In genomic region chr17:77453613-77454559, GRCh38 we compare ENCODE assay signal across 1 cellular context.
TF ChIP-seq lines count a peak whose summit lies in the region.

No MANE protein-coding gene starts in this region.

TF ChIP-seq in K562, 482 proteins besides CTCF, POLR2A, EP300 and RAD21 (continued from another document and continues in another):
- TF ChIP-seq ATF1 (CRISPR knock-in tag; IDR thresholded peaks at IDR 0.05) = no peak
- TF ChIP-seq ATF1 (tag; IDR thresholded peaks at IDR 0.05) = 0 out of 2 replicates have a peak, but pooled peaks have one; percentile 23
- no peak for TF ChIP-seq JUN (IDR thresholded peaks at IDR 0.05; ENCODE audit: borderline replicate concordance, low read depth, low read length)
- no peak for TF ChIP-seq JUN (CRISPR knock-in tag; IDR thresholded peaks at IDR 0.05; ENCODE audit: borderline replicate concordance)
- TF ChIP-seq ZBTB17 (CRISPR knock-in tag; IDR thresholded peaks at IDR 0.05) = no peak; the same call in 1 of the 2 replicates
- peak; percentile 44; the same call in 1 of the 2 replicates for TF ChIP-seq MYC (IDR thresholded peaks at IDR 0.05; ENCODE audit: low read depth, low read length)
- TF ChIP-seq MYC (CRISPR knock-in tag; IDR thresholded peaks at IDR 0.05; ENCODE audit: borderline replicate concordance, low read depth) = no peak
- TF ChIP-seq DMBX1 (CRISPR knock-in tag; IDR thresholded peaks at IDR 0.05; ENCODE audit: borderline replicate concordance) = peak; percentile 67; the same call in 1 of the 2 replicates
- TF ChIP-seq RBM25 (IDR thresholded peaks at IDR 0.05; ENCODE audit: low read depth, low read length, severe bottlenecking) = no peak
- peak; percentile 54; the same call in 1 of the 2 replicates for TF ChIP-seq ZNF589 (CRISPR knock-in tag; IDR thresholded peaks at IDR 0.05; ENCODE audit: low read depth)
- TF ChIP-seq KDM4B (IDR thresholded peaks at IDR 0.05; ENCODE audit: borderline replicate concordance in 2 of 2, low read depth in 1 of 2) = peak in 1 of 2 experiments; percentile 55; a peak in 1 of 4 replicates
- TF ChIP-seq ZBTB7A (IDR thresholded peaks at IDR 0.05; ENCODE audit: borderline replicate concordance, control insufficient read depth, low read depth, low read length) = peak; percentile 50; the same call in 1 of the 2 replicates
- TF ChIP-seq ZNF766 (CRISPR knock-in tag; conservative IDR thresholded peaks at IDR 0.05) = 0 out of 2 replicates have a peak, but pooled peaks have one; percentile 39
- 0 out of 2 replicates have a peak, but pooled peaks have one; percentile 10 for TF ChIP-seq ZNF644 (tag; IDR thresholded peaks at IDR 0.05; ENCODE audit: low read depth)
- TF ChIP-seq ETV1 (tag; conservative IDR thresholded peaks at IDR 0.05; ENCODE audit: low read depth) = peak; percentile 91
- peak; percentile 57 for TF ChIP-seq CXXC5 (CRISPR knock-in tag; IDR thresholded peaks at IDR 0.05)
- peak; percentile 77 for TF ChIP-seq GABPA (tag; conservative IDR thresholded peaks at IDR 0.05; ENCODE audit: low read depth)
- peak; percentile 52 for TF ChIP-seq RBFOX2 (IDR thresholded peaks at IDR 0.05; ENCODE audit: low read depth, low read length)
- peak; percentile 50; the same call in 1 of the 2 replicates for TF ChIP-seq CREB3 (tag; conservative IDR thresholded peaks at IDR 0.05; ENCODE audit: low read depth)
- TF ChIP-seq TOE1 (IDR thresholded peaks at IDR 0.05; ENCODE audit: borderline replicate concordance) = peak; percentile 51; the same call in 1 of the 2 replicates
- no peak for TF ChIP-seq TOE1 (CRISPR knock-in tag; IDR thresholded peaks at IDR 0.05; ENCODE audit: borderline replicate concordance, low read depth)
- TF ChIP-seq ZNF592 (IDR thresholded peaks at IDR 0.05) = peak; percentile 72
- TF ChIP-seq MCM2 (IDR thresholded peaks at IDR 0.05; ENCODE audit: low read depth) = no peak
- TF ChIP-seq HMGN3 (IDR thresholded peaks at IDR 0.05; ENCODE audit: borderline replicate concordance, extremely low read depth, insufficient read length, low read depth, low read length) = no peak
- peak; percentile 80; the same call in 1 of the 2 replicates for TF ChIP-seq ETV5 (CRISPR knock-in tag; IDR thresholded peaks at IDR 0.05; ENCODE audit: low read depth)
- no peak for TF ChIP-seq ZNF609 (CRISPR knock-in tag; IDR thresholded peaks at IDR 0.05; ENCODE audit: borderline replicate concordance)
- peak; percentile 94 for TF ChIP-seq ZFP91 (CRISPR knock-in tag; IDR thresholded peaks at IDR 0.05)
- peak; percentile 83 for TF ChIP-seq PRDM10 (IDR thresholded peaks at IDR 0.05; ENCODE audit: partially characterized antibody)
- TF ChIP-seq NFE2 (IDR thresholded peaks at IDR 0.05; ENCODE audit: low read depth) = no peak
- peak; percentile 76 for TF ChIP-seq ZNF384 (IDR thresholded peaks at IDR 0.05; ENCODE audit: low read depth, low read length)
- 0 out of 4 replicates have a peak, but pooled peaks of 1 of the 2 experiments have one; percentile 25 for TF ChIP-seq MNT (conservative IDR thresholded peaks at IDR 0.05)
- TF ChIP-seq ELF1 (tag; IDR thresholded peaks at IDR 0.05) = peak; percentile 81
- TF ChIP-seq E2F6 (IDR thresholded peaks at IDR 0.05; ENCODE audit: borderline replicate concordance in 1 of 2, extremely low read depth in 1 of 2, insufficient read depth in 1 of 2, insufficient read length in 1 of 2, low read depth in 1 of 2, low read length in 1 of 2, poor library complexity in 1 of 2, severe bottlenecking in 1 of 2) = no peak
- TF ChIP-seq HNRNPLL (IDR thresholded peaks at IDR 0.05; ENCODE audit: low read depth, low read length, poor library complexity, severe bottlenecking) = no peak
- TF ChIP-seq KDM2B (CRISPR knock-in tag; IDR thresholded peaks at IDR 0.05) = no peak
- TF ChIP-seq ZNF274 (IDR thresholded peaks at IDR 0.05; ENCODE audit: borderline replicate concordance, low read depth, low read length) = no peak
- TF ChIP-seq CTCFL (IDR thresholded peaks at IDR 0.05; ENCODE audit: borderline replicate concordance, insufficient read depth, low read depth, low read length, poor library complexity, severe bottlenecking) = no peak
- TF ChIP-seq ZNF253 (CRISPR knock-in tag; conservative IDR thresholded peaks at IDR 0.05) = no peak
- no peak for TF ChIP-seq JUND (IDR thresholded peaks at IDR 0.05; ENCODE audit: borderline replicate concordance, low read depth, low read length)
- TF ChIP-seq JUND (tag; IDR thresholded peaks at IDR 0.05; ENCODE audit: borderline replicate concordance, low read depth, low read length) = no peak
